Comparison of ENCODE assay signal across 10 cellular contexts in the genomic region with DNA sequence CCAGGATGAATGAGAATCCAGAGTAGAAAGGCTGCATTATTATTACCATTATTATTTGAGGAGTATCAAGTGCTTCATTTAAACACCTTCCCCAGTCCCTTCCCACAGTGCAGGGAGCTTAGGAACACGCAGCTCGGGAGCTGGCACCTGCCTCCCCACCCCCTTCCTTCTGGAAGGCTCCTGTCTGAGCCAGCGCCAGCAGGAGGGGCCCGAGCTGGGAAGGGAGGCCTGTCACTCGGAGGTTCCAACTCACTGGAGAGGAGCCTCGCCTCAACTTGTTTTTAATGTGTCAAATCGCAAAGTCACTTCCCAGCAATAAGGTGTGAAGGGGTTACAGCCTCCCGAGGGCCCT.
DNase-seq lines count a peak whose midpoint lies in the region; ATAC-seq and TF ChIP-seq lines count a peak whose summit lies in the region.
"Had no signal": no experiment of that assay in that cellular context is flagged by ENCODE, and none has a peak within 500 bp of the region (broad histone marks: within the 10 kb centered on the region; RNA-seq: fewer than 3 reads in every experiment).

No MANE protein-coding gene starts in this region.

- intact Hi-C loops in CD4-positive, alpha-beta T cell (cut with DNase I, micrococcal nuclease) = no loop called here
- intact Hi-C loops in MCF 10A (cut with micrococcal nuclease) = loop anchor here (2.0 to 10.0 kb wide), 4 partner anchors 104 to 708 kb away; no protein-coding TSS in a partner anchor

- no peak overlapping the region for H4K5ac ChIP-seq in H9 (ENCODE audit: insufficient read length, low read depth, low read length)

- peaks cover 3% of the 10 kb centered on the region for H3K23me2 ChIP-seq in H9 (ENCODE audit: insufficient read length, low read depth, low read length, poor library complexity, severe bottlenecking)

- no peaks in the 10 kb centered on the region for H3K4me1 Mint-ChIP-seq in CD4-positive, alpha-beta T cell (ENCODE audit: low read depth)
- H3K4me1 Mint-ChIP-seq in H9 (no peaks in the 10 kb centered on the region), MCF 10A (ENCODE audit: insufficient read depth, unreplicated experiment) (no peaks in the 10 kb centered on the region), memory B cell (no peaks in the 10 kb centered on the region)
- H3K4me1 Mint-ChIP-seq: neural crest cell had no signal

- no peak for ATAC-seq in CD4-positive, alpha-beta T cell (ENCODE audit: poor library complexity)
- ATAC-seq in memory B cell (ENCODE audit: low read depth) = no peak
- ATAC-seq in GM19324 (IDR thresholded peaks at IDR 0.05; ENCODE audit: low FRiP score, unreplicated experiment) = no peak

- no peak overlapping the region for H3K56ac ChIP-seq in H9 (ENCODE audit: insufficient read length, low read depth, low read length)

- H3K4me1 ChIP-seq in H9 (ENCODE audit: insufficient read depth, low read length) = no peaks in the 10 kb centered on the region

- no peak overlapping the region for H2AFZ ChIP-seq in H9 (ENCODE audit: low read length)

- DNase-seq in CD4-positive, alpha-beta T cell = no peak
- peak; percentile 56 for DNase-seq in H9
- DNase-seq in MCF 10A (ENCODE audit: unreplicated experiment) = peak; percentile 48
- no peak for DNase-seq in memory B cell (ENCODE audit: low spot score in 2 of 2)
- no peak for DNase-seq in KG1 (lab: John Stamatoyannopoulos, UW)
- DNase-seq in inferior parietal cortex (ENCODE audit: extremely low spot score) = no peak
- DNase-seq in NCI-H1092 treated with DMSO at 0.1 percent for 48 hours (lab: John Stamatoyannopoulos, UW) = no peak

- no peak overlapping the region for H3K4ac ChIP-seq in H9 (ENCODE audit: low read depth, low read length)

- H3K27me3 Mint-ChIP-seq in CD4-positive, alpha-beta T cell = peaks cover 58% of the 10 kb centered on the region
- H3K27me3 Mint-ChIP-seq in H9 (ENCODE audit: low read depth) = peaks cover 42% of the 10 kb centered on the region
- H3K27me3 Mint-ChIP-seq in MCF 10A (ENCODE audit: insufficient read depth, unreplicated experiment) = peaks cover 27% of the 10 kb centered on the region
- H3K27me3 Mint-ChIP-seq in memory B cell = peaks cover 12% of the 10 kb centered on the region

- no TSS peak for BruUV-seq in MCF 10A (replicated peaks; lab: Mats Ljungman, UMichigan)

- H2BK20ac ChIP-seq in H9 (ENCODE audit: low read depth, low read length, poor library complexity, severe bottlenecking) = no peak overlapping the region

- H3K18ac ChIP-seq in H9 (ENCODE audit: insufficient read length, low read depth, low read length) = no peak overlapping the region

- no peak overlapping the region for H3K4me2 ChIP-seq in H9 (ENCODE audit: insufficient read depth, insufficient read length, low read length)

- H2BK120ac ChIP-seq in H9 (ENCODE audit: low read depth, low read length, poor library complexity, severe bottlenecking) = no peak overlapping the region

- no peaks in the 10 kb centered on the region for H3K79me1 ChIP-seq in H9 (ENCODE audit: insufficient read depth, low read depth, low read length, poor library complexity, severe bottlenecking)

- no peak overlapping the region for H3K27ac Mint-ChIP-seq in CD4-positive, alpha-beta T cell
- H3K27ac Mint-ChIP-seq in H9 (no peak overlapping the region), MCF 10A (ENCODE audit: low read depth, unreplicated experiment) (peak overlapping the region; percentile 31), memory B cell (no peak overlapping the region)

- no CpG with 5 or more reads among the region's 8 CpGs for WGBS in H9 (ENCODE audit: extremely low coverage, insufficient read length, low lambda C conversion rate)

- H3K27me3 ChIP-seq in CD4-positive, alpha-beta T cell (ENCODE audit: control insufficient read depth, insufficient read depth, low read length) = peaks cover 40% of the 10 kb centered on the region
- H3K27me3 ChIP-seq in H9 (ENCODE audit: insufficient read depth, low read length) = no peaks in the 10 kb centered on the region

- POLR2A ChIA-PET in CD4-positive, alpha-beta T cell (lab: Charles Lee) = no interaction called here
- POLR2A ChIA-PET in MCF 10A (lab: Yijun Ruan, JAX) = interaction anchor here (0.5 to 1.8 kb wide), 3 partner anchors 10 to 155 kb away, joined by 3 to 4 read pairs (median 3); no protein-coding TSS in a partner anchor

- peak overlapping the region; percentile 45 for H3K4me3 Mint-ChIP-seq in CD4-positive, alpha-beta T cell
- H3K4me3 Mint-ChIP-seq in H9 (no peak overlapping the region), MCF 10A (ENCODE audit: unreplicated experiment) (peak overlapping the region; percentile 71), memory B cell (peak overlapping the region; percentile 43)
- H3K4me3 Mint-ChIP-seq: neural crest cell had no signal

- no peak overlapping the region for H3K9ac ChIP-seq in H9 (ENCODE audit: extremely low read depth, insufficient read length, low read length)

- H3K9me3 ChIP-seq in CD4-positive, alpha-beta T cell (ENCODE audit: control insufficient read depth, low read length) = no peaks in the 10 kb centered on the region
- H3K9me3 ChIP-seq in H9 (ENCODE audit: control insufficient read depth, low read depth, low read length) = no peaks in the 10 kb centered on the region
- H3K9me3 ChIP-seq: stomach had no signal

- H3T11ph ChIP-seq in H9 (ENCODE audit: low read length) = no peak overlapping the region

- H2BK12ac ChIP-seq in H9 (ENCODE audit: insufficient read length, low read depth, low read length) = no peak overlapping the region

- H4K8ac ChIP-seq in H9 (replicated peaks; ENCODE audit: insufficient read length, low read depth, low read length) = no peak overlapping the region

- CTCF ChIA-PET in CD4-positive, alpha-beta T cell (lab: Charles Lee) = no interaction called here
- CTCF ChIA-PET in MCF 10A (lab: Yijun Ruan, JAX) = interaction anchor here (0.7 to 1.0 kb wide), 6 partner anchors 66 to 647 kb away, joined by 3 to 4 read pairs (median 3); no protein-coding TSS in a partner anchor

- H3K23ac ChIP-seq in H9 (ENCODE audit: insufficient read length, low read depth, low read length) = no peak overlapping the region

- no peaks in the 10 kb centered on the region for H3K9me3 Mint-ChIP-seq in CD4-positive, alpha-beta T cell
- H3K9me3 Mint-ChIP-seq in H9 = no peaks in the 10 kb centered on the region; a peak in 1 of 5 replicates
- H3K9me3 Mint-ChIP-seq in MCF 10A (ENCODE audit: unreplicated experiment) = no peaks in the 10 kb centered on the region
- no peaks in the 10 kb centered on the region for H3K9me3 Mint-ChIP-seq in memory B cell
- H3K9me3 Mint-ChIP-seq: neural crest cell had no signal

- no peaks in the 10 kb centered on the region for H4K20me1 ChIP-seq in H9 (ENCODE audit: control insufficient read depth, insufficient read depth, insufficient read length)

- no peak overlapping the region for H2BK5ac ChIP-seq in H9 (ENCODE audit: insufficient read length, low read length)

- no peak for TF ChIP-seq CTCF in CD4-positive, alpha-beta T cell (IDR thresholded peaks at IDR 0.05)
- no peak for TF ChIP-seq CTCF in H9 (conservative IDR thresholded peaks at IDR 0.05)
- TF ChIP-seq CTCF in MCF 10A (IDR thresholded peaks at IDR 0.05; ENCODE audit: unreplicated experiment) = no peak

- H3K79me2 ChIP-seq in H9 (ENCODE audit: insufficient read depth, low read length) = no peaks in the 10 kb centered on the region

- H4K91ac ChIP-seq in H9 (ENCODE audit: insufficient read length, low read depth, low read length) = no peak overlapping the region

- H3K27ac ChIP-seq in CD4-positive, alpha-beta T cell (ENCODE audit: low read depth, low read length) = no peak overlapping the region
- no peak overlapping the region for H3K27ac ChIP-seq in H9 (ENCODE audit: insufficient read length, low read depth, low read length)
- H3K27ac ChIP-seq: stomach had no signal

- no peak overlapping the region for H2AK5ac ChIP-seq in H9 (ENCODE audit: insufficient read length, low read length)

- H3K14ac ChIP-seq in H9 (ENCODE audit: insufficient read depth, low read length) = no peak overlapping the region

- no peaks in the 10 kb centered on the region for H3K36me3 Mint-ChIP-seq in CD4-positive, alpha-beta T cell (ENCODE audit: low read depth)
- H3K36me3 Mint-ChIP-seq in H9 (ENCODE audit: insufficient read depth in 1 of 3, low read depth in 3 of 3) = no peaks in the 10 kb centered on the region
- H3K36me3 Mint-ChIP-seq in MCF 10A (ENCODE audit: insufficient read depth, unreplicated experiment) = no peaks in the 10 kb centered on the region
- H3K36me3 Mint-ChIP-seq in memory B cell = no peaks in the 10 kb centered on the region

- no peak overlapping the region for H2BK15ac ChIP-seq in H9 (ENCODE audit: low read depth, low read length)

Comparison
In these comparisons a context has a peak if more than half of its experiments do, and no peak if none do; other contexts are left out.
1. DNase-seq: peak in H9 (single experiment) and MCF 10A (single experiment); none in CD4-positive, alpha-beta T cell (0 of 10), memory B cell (0 of 2), KG1 (single experiment), inferior parietal cortex (single experiment) and NCI-H1092 treated with DMSO at 0.1 percent for 48 hours (single experiment).
2. H3K4me3 Mint-ChIP-seq: peak in CD4-positive, alpha-beta T cell (single experiment), MCF 10A (single experiment) and memory B cell (single experiment); none in H9 (0 of 2).